Comparison of ENCODE assay signal across 31 cellular contexts in genomic region chr1:98493469-98493868, GRCh38.
"Had no signal": no experiment of that assay in that cellular context is flagged by ENCODE, and none has a peak within 500 bp of the region (broad histone marks: within the 10 kb centered on the region; RNA-seq: fewer than 3 reads in every experiment).

No MANE protein-coding gene starts in this region.

- H3K4me1 Mint-ChIP-seq: activated naive CD4-positive, alpha-beta T cell treated with anti-CD3 and anti-CD28 coated beads, Interleukin-2, amount 10 ng/mL, durations not matched to agents 7 days and 5 days; activated naive CD8-positive, alpha-beta T cell treated with anti-CD3 and anti-CD28 coated beads, Interleukin-2, amount 50 U/mL, for 24 hours had no signal

- FAIRE-seq: TTC549 had no signal

- ATAC-seq: activated CD4-positive, CD25-positive, alpha-beta regulatory T cell treated with anti-CD3 and anti-CD28 coated beads, Interleukin-2, amount 50 U/mL, for 24 hours; activated naive CD8-positive, alpha-beta T cell treated with anti-CD3 and anti-CD28 coated beads, Interleukin-2, amount 50 U/mL, for 24 hours; activated T-cell treated with anti-CD3 and anti-CD28 coated beads, Interleukin-2, amount 50 U/mL, for 4 hours; WTC11 had no signal

- H3K9me3 ChIP-seq: Peyer's patch, SJSA1, SK-N-SH had no signal

- H3K27ac ChIP-seq: brain microvascular endothelial cell, cardiac muscle cell, KMS-11, Peyer's patch, SJSA1 had no signal

- H3K36me3 Mint-ChIP-seq: activated CD4-positive, alpha-beta memory T cell treated with anti-CD3 and anti-CD28 coated beads for 36 hours; activated naive CD4-positive, alpha-beta T cell treated with anti-CD3 and anti-CD28 coated beads, Interleukin-2, amount 10 ng/mL, durations not matched to agents 7 days and 5 days; activated naive CD8-positive, alpha-beta T cell; WTC11 had no signal

- H3K4me3 ChIP-seq: cardiac muscle cell, Peyer's patch, SJSA1 had no signal

- H3K4me1 ChIP-seq: Peyer's patch had no signal

- H3K36me3 ChIP-seq: brain microvascular endothelial cell, cardiac muscle cell, Peyer's patch, SJSA1 had no signal

- H3K27me3 Mint-ChIP-seq: activated CD4-positive, alpha-beta memory T cell treated with anti-CD3 and anti-CD28 coated beads for 36 hours; activated naive CD4-positive, alpha-beta T cell treated with anti-CD3 and anti-CD28 coated beads, Interleukin-2, amount 10 ng/mL, durations not matched to agents 7 days and 5 days; activated naive CD8-positive, alpha-beta T cell; activated naive CD8-positive, alpha-beta T cell treated with anti-CD3 and anti-CD28 coated beads, Interleukin-2, amount 50 U/mL, for 24 hours had no signal

- H3K9ac ChIP-seq: KMS-11, SK-N-SH had no signal

- H3K27me3 ChIP-seq: brain microvascular endothelial cell, cardiac muscle cell, Peyer's patch, SJSA1 had no signal

- H3K9me3 Mint-ChIP-seq: activated CD4-positive, alpha-beta memory T cell treated with anti-CD3 and anti-CD28 coated beads for 36 hours; activated naive CD4-positive, alpha-beta T cell treated with anti-CD3 and anti-CD28 coated beads, Interleukin-2, amount 10 ng/mL, durations not matched to agents 7 days and 5 days; activated naive CD8-positive, alpha-beta T cell treated with anti-CD3 and anti-CD28 coated beads, Interleukin-2, amount 50 U/mL, for 24 hours; activated T-cell treated with anti-CD3 and anti-CD28 coated beads, Interleukin-2, amount 50 U/mL, for 4 hours; activated T-helper 1 cell treated with anti-CD3 and anti-CD28 coated beads, Interleukin-12 subunit alpha, Interleukin-12 subunit beta, Interleukin-2, Interleukin-4 antibody, amounts not matched to agents 30 ng/mL and 10 ng/mL and 1 ng/mL, durations not matched to agents 14 hours and 24 hours and 36 hours; T-helper 1 cell treated with Interleukin-12 subunit alpha and Interleukin-12 subunit beta and Interleukin-4 antibody, amounts not matched to agents 30 μg/mL and 1 μg/mL, for 36 hours; T-helper 2 cell treated with Interferon-gamma antibody and Interleukin-4, amounts not matched to agents 5 μg/mL and 100 μg/mL, for 36 hours had no signal

- DNase-seq: activated CD4-positive, alpha-beta memory T cell treated with anti-CD3 and anti-CD28 coated beads for 36 hours; activated CD4-positive, alpha-beta T cell treated with anti-CD3 and anti-CD28 coated beads for 4 hours; activated CD4-positive, alpha-beta T cell treated with anti-CD3 and anti-CD28 coated beads, Interleukin-2, amount 50 U/mL, for 1 hour; activated CD8-positive, alpha-beta memory T cell treated with anti-CD3 and anti-CD28 coated beads, Interleukin-2, amount 50 U/mL, for 4 hours; activated naive CD4-positive, alpha-beta T cell treated with anti-CD3 and anti-CD28 coated beads, Interleukin-2, amount 10 ng/mL, durations not matched to agents 7 days and 5 days; activated naive CD8-positive, alpha-beta T cell treated with anti-CD3 and anti-CD28 coated beads, Interleukin-2, amount 50 U/mL, for 24 hours; activated T-cell treated with anti-CD3 and anti-CD28 coated beads for 4 hours; activated T-cell treated with anti-CD3 and anti-CD28 coated beads, Interleukin-2, amount 50 U/mL, for 4 hours; anterior cingulate cortex; brain microvascular endothelial cell; NCI-H1105; NCI-H1417 treated with DMSO at 0.1 percent for 48 hours; NCI-H1694; NCI-H1930; NCI-H2081 treated with DMSO at 0.1 percent for 48 hours; NCI-H345; NCI-H524 treated with DMSO at 0.1 percent for 48 hours; Peyer's patch; RPMI8226; SHP77 treated with DMSO at 0.1 percent for 48 hours; SK-N-SH had no signal

- H3K4me3 Mint-ChIP-seq: activated CD4-positive, alpha-beta memory T cell treated with anti-CD3 and anti-CD28 coated beads for 36 hours; activated naive CD4-positive, alpha-beta T cell treated with anti-CD3 and anti-CD28 coated beads, Interleukin-2, amount 10 ng/mL, durations not matched to agents 7 days and 5 days; activated naive CD8-positive, alpha-beta T cell; activated naive CD8-positive, alpha-beta T cell treated with anti-CD3 and anti-CD28 coated beads, Interleukin-2, amount 50 U/mL, for 24 hours; activated T-cell treated with anti-CD3 and anti-CD28 coated beads, Interleukin-2, amount 50 U/mL, for 4 hours; activated T-helper 1 cell treated with anti-CD3 and anti-CD28 coated beads, Interleukin-12 subunit alpha, Interleukin-12 subunit beta, Interleukin-2, Interleukin-4 antibody, amounts not matched to agents 30 ng/mL and 10 ng/mL and 1 ng/mL, durations not matched to agents 14 hours and 24 hours and 36 hours; T-helper 1 cell treated with Interleukin-12 subunit alpha and Interleukin-12 subunit beta and Interleukin-4 antibody, amounts not matched to agents 30 μg/mL and 1 μg/mL, for 36 hours; T-helper 2 cell treated with Interferon-gamma antibody and Interleukin-4, amounts not matched to agents 5 μg/mL and 100 μg/mL, for 36 hours; WTC11 had no signal

- H3K4me2 ChIP-seq: KMS-11, SK-N-SH had no signal

- H3K27ac Mint-ChIP-seq: activated CD4-positive, alpha-beta memory T cell treated with anti-CD3 and anti-CD28 coated beads for 36 hours; activated naive CD4-positive, alpha-beta T cell treated with anti-CD3 and anti-CD28 coated beads, Interleukin-2, amount 10 ng/mL, durations not matched to agents 7 days and 5 days; activated naive CD8-positive, alpha-beta T cell; activated naive CD8-positive, alpha-beta T cell treated with anti-CD3 and anti-CD28 coated beads, Interleukin-2, amount 50 U/mL, for 24 hours; activated T-helper 1 cell treated with anti-CD3 and anti-CD28 coated beads, Interleukin-12 subunit alpha, Interleukin-12 subunit beta, Interleukin-2, Interleukin-4 antibody, amounts not matched to agents 30 ng/mL and 10 ng/mL and 1 ng/mL, durations not matched to agents 14 hours and 24 hours and 36 hours; T-helper 1 cell treated with Interleukin-12 subunit alpha and Interleukin-12 subunit beta and Interleukin-4 antibody, amounts not matched to agents 30 μg/mL and 1 μg/mL, for 36 hours; T-helper 2 cell treated with Interferon-gamma antibody and Interleukin-4, amounts not matched to agents 5 μg/mL and 100 μg/mL, for 36 hours; WTC11 had no signal
